ENCODE assay signal across 8 cellular contexts in genomic region chr12:9813821-9814798, GRCh38. TPM values are rescaled to one million over a fixed set of nuclear protein-coding genes. Genes with fewer than 3 reads are reported as not detected.
DNase-seq lines count a peak whose midpoint lies in the region; ATAC-seq, FAIRE-seq and TF ChIP-seq lines count a peak whose summit lies in the region.

No MANE protein-coding gene starts in this region.

- no peak overlapping the region; a peak in 1 of 6 replicates for H3K4me3 ChIP-seq in HepG2 (replicated peaks in 1 of 3; ENCODE audit: insufficient read depth in 1 of 3, low read depth in 2 of 3, low read length in 3 of 3)

- no peak overlapping the region for H3K4me2 ChIP-seq in HepG2 (ENCODE audit: low read depth, low read length)

- H3K27ac ChIP-seq in HepG2 (ENCODE audit: extremely low read length, insufficient read depth, low read length) = no peak overlapping the region

- H3K4me3 Mint-ChIP-seq in chondrocyte (ENCODE audit: unreplicated experiment) = no peak overlapping the region

- H3K4me1 ChIP-seq in HepG2 (ENCODE audit: insufficient read depth, low read length) = no peaks in the 10 kb centered on the region

- H3K9me3 Mint-ChIP-seq in chondrocyte (ENCODE audit: low read depth) = peaks cover 2% of the 10 kb centered on the region

- FAIRE-seq in GM12891 (lab: Jason Lieb, UNC) (peak; percentile 98), HepG2 (lab: Jason Lieb, UNC) (no peak)

- ATAC-seq in HG02610 (IDR thresholded peaks at IDR 0.05; ENCODE audit: unreplicated experiment) (peak; percentile 94), HepG2 (peak; percentile 100)

- BruUV-seq in HepG2 (replicated peaks; lab: Mats Ljungman, UMichigan) = no TSS peak

- H3K79me2 ChIP-seq in HepG2 (ENCODE audit: insufficient read depth, low read length) = no peaks in the 10 kb centered on the region

- 31% methylated on average over 8 of the region's 32 CpGs for WGBS in HepG2 (ENCODE audit: low lambda C conversion rate)

- no peak for TF ChIP-seq POLR2A in GM12891 (IDR thresholded peaks at IDR 0.05; ENCODE audit: low read depth, low read length)
- TF ChIP-seq POLR2A in HepG2 (IDR thresholded peaks at IDR 0.05; ENCODE audit: insufficient read depth in 1 of 2, low read depth in 2 of 2, low read length in 2 of 2) = no peak

- no peak overlapping the region for H3K9ac ChIP-seq in HepG2 (ENCODE audit: insufficient read depth, low read depth, low read length)

- CTCF ChIA-PET in HepG2 (lab: Yijun Ruan, JAX; ENCODE audit: low intra/inter-chr PET ratio, low total read pairs) = interaction anchor here (1.4 to 2.5 kb wide), 2 partner anchors 112 to 326 kb away, joined by 8 to 11 read pairs; no protein-coding TSS in a partner anchor

- peak; percentile 66 for TF ChIP-seq CTCF in chondrocyte (IDR thresholded peaks at IDR 0.05)
- peak; percentile 90 for TF ChIP-seq CTCF in HepG2 (CRISPR knock-in tag; IDR thresholded peaks at IDR 0.05)

- H3K36me3 Mint-ChIP-seq in chondrocyte (ENCODE audit: low read depth) = no peaks in the 10 kb centered on the region

- H2AFZ ChIP-seq in HepG2 (ENCODE audit: low read length) = no peak overlapping the region

- H3K36me3 ChIP-seq in HepG2 (replicated peaks in 1 of 2; ENCODE audit: control insufficient read depth in 1 of 2, insufficient read depth in 2 of 2, low read length in 2 of 2) = no peaks in the 10 kb centered on the region

- intact Hi-C loops in HepG2 (cut with micrococcal nuclease; ENCODE audit: unreplicated experiment) = loop anchor here (5.0 kb wide), 1 partner anchor 328 kb away; no protein-coding TSS in a partner anchor

- peaks cover 2 to 37% of the 10 kb centered on the region in 2 experiments; a peak in 3 of 5 replicates for H3K27me3 ChIP-seq in HepG2 (ENCODE audit: control insufficient read depth in 1 of 2, insufficient read depth in 2 of 2, low read length in 2 of 2)

- TF ChIP-seq EP300 in HepG2 (IDR thresholded peaks at IDR 0.05; ENCODE audit: low read depth in 2 of 2, low read length in 2 of 2) = no peak
- no peak for TF ChIP-seq EP300 in HepG2 (CRISPR knock-in tag; IDR thresholded peaks at IDR 0.05; ENCODE audit: borderline replicate concordance)

- in situ Hi-C loops in HepG2 (cut with HindIII; ENCODE audit: extremely low pct_ligation_motif_present, low pct_unique_long_range_greater_than_20kb) = no loop called here

- peaks cover 7% of the 10 kb centered on the region for H3K27me3 Mint-ChIP-seq in chondrocyte (ENCODE audit: low read depth)

- H3K4me1 Mint-ChIP-seq in chondrocyte (ENCODE audit: low read depth) = no peaks in the 10 kb centered on the region

- no peaks in the 10 kb centered on the region for H3K9me3 ChIP-seq in HepG2 (ENCODE audit: low read length)

- TF ChIP-seq RAD21 in HepG2 (CRISPR knock-in tag; IDR thresholded peaks at IDR 0.05) = peak; percentile 79

- POLR2A ChIA-PET in HepG2 (lab: Yijun Ruan, JAX) = no interaction called here

- DNase-seq in GM12891 (ENCODE audit: insufficient read length, low spot score) (peak; percentile 85), NCI-H1105 treated with DMSO at 0.1 percent for 48 hours (lab: John Stamatoyannopoulos, UW) (peak; percentile 73), chondrocyte (ENCODE audit: low spot score) (peak; percentile 85), HepG2 (ENCODE audit: low spot score) (peak; percentile 9), OCI-M2 (lab: John Stamatoyannopoulos, UW; ENCODE audit: unreplicated experiment) (no peak)
- DNase-seq in activated CD4-positive, alpha-beta T cell treated with anti-CD3 and anti-CD28 coated beads for 1 hour = peak; percentile 89
- peak; percentile 86 to 91 (median 91) for DNase-seq in stimulated activated CD4-positive, alpha-beta T cell treated with anti-CD3 and anti-CD28 coated beads, TNF-alpha, amount 100 ng/mL, for 24 hours (ENCODE audit: low read depth in 3 of 3)

- no peaks in the 10 kb centered on the region for H4K20me1 ChIP-seq in HepG2 (ENCODE audit: insufficient read depth, low read length)

- no peak overlapping the region for H3K27ac Mint-ChIP-seq in chondrocyte (ENCODE audit: unreplicated experiment)

TF ChIP-seq in GM12891, 5 proteins besides CTCF, POLR2A, EP300 and RAD21 (continues in another document):
- TF ChIP-seq PAX5 (IDR thresholded peaks at IDR 0.05; ENCODE audit: insufficient read depth, low read length, severe bottlenecking) = no peak

TF ChIP-seq in HepG2, 621 proteins besides CTCF, POLR2A, EP300 and RAD21 (continues in another document):
- TF ChIP-seq MAFG (CRISPR knock-in tag; IDR thresholded peaks at IDR 0.05) = no peak

RNA-seq across cellular contexts. Expression of gene KLRF1, which starts 13.2 kb away (rescaled TPM):
- not detected for polyA plus RNA-seq in GM12891 (2012; ENCODE audit: low read depth, missing spikeins)
- not detected in 3 replicates for total RNA-seq in chondrocyte
- total RNA-seq in HepG2 (2016; rRNA removed; fragmentation: Illumina TruSeq; extraction: Trizol) = not detected in 2 replicates
- not detected in 2 replicates for total RNA-seq in HepG2 (2016; cell fraction: cytosol; rRNA removed; fragmentation: Illumina TruSeq; extraction: Trizol; ENCODE audit: low read depth)
- not detected in 2 replicates for total RNA-seq in HepG2 (2016; cell fraction: insoluble cytoplasmic fraction; rRNA removed; fragmentation: Illumina TruSeq; extraction: Trizol)
- total RNA-seq in HepG2 (2016; cell fraction: membrane; rRNA removed; fragmentation: Illumina TruSeq; extraction: Trizol) = not detected in 2 replicates
- total RNA-seq in HepG2 (2016; cell fraction: nucleus; rRNA removed; fragmentation: Illumina TruSeq; extraction: Trizol) = not detected in 2 replicates
- polyA plus RNA-seq in HepG2 (2011; rRNA removed) = not detected in 2 replicates
- polyA plus RNA-seq in HepG2 (2011; cell fraction: cytosol; rRNA removed) = not detected in 2 replicates
- polyA plus RNA-seq in HepG2 (2011; cell fraction: nucleus; rRNA removed) = not detected in 2 replicates
- polyA plus RNA-seq in HepG2 (2012) = not detected in 2 replicates
- not detected in 2 replicates for polyA plus RNA-seq in HepG2 (2016; cell fraction: cytosol; fragmentation: Illumina TruSeq; extraction: Trizol; ENCODE audit: low read depth)
- not detected in 2 replicates for polyA plus RNA-seq in HepG2 (2016; cell fraction: insoluble cytoplasmic fraction; fragmentation: Illumina TruSeq; extraction: Trizol; ENCODE audit: low read depth)
- polyA plus RNA-seq in HepG2 (2016; cell fraction: membrane; fragmentation: Illumina TruSeq; extraction: Trizol; ENCODE audit: low read depth) = not detected in 2 replicates
- polyA plus RNA-seq in HepG2 (2016; cell fraction: nucleus; fragmentation: Illumina TruSeq; extraction: Trizol; ENCODE audit: insufficient read depth, low read depth) = not detected in 2 replicates
- polyA minus RNA-seq in HepG2 (2011; rRNA and poly(A)+ RNA removed; ENCODE audit: low replicate concordance) = not detected in 2 replicates
- polyA minus RNA-seq in HepG2 (2011; cell fraction: cytosol; rRNA and poly(A)+ RNA removed) = not detected in 2 replicates
- polyA minus RNA-seq in HepG2 (2011; cell fraction: nucleus; rRNA and poly(A)+ RNA removed) = not detected in 2 replicates

RNA-seq across cellular contexts. Expression of gene CD69, which starts 53.4 kb away (rescaled TPM):
- polyA plus RNA-seq in GM12891 (2012; ENCODE audit: low read depth, missing spikeins) = 23.7 TPM
- total RNA-seq in chondrocyte (not detected in 3 replicates), HepG2 (2016; rRNA removed; fragmentation: Illumina TruSeq; extraction: Trizol) (not detected in 2 replicates)
- total RNA-seq in HepG2 (2016; cell fraction: cytosol; rRNA removed; fragmentation: Illumina TruSeq; extraction: Trizol; ENCODE audit: low read depth) = not detected in 2 replicates
- not detected in 2 replicates for total RNA-seq in HepG2 (2016; cell fraction: insoluble cytoplasmic fraction; rRNA removed; fragmentation: Illumina TruSeq; extraction: Trizol)
- not detected in 2 replicates for total RNA-seq in HepG2 (2016; cell fraction: membrane; rRNA removed; fragmentation: Illumina TruSeq; extraction: Trizol)
- total RNA-seq in HepG2 (2016; cell fraction: nucleus; rRNA removed; fragmentation: Illumina TruSeq; extraction: Trizol) = not detected in 2 replicates
- not detected in 2 replicates for polyA plus RNA-seq in HepG2 (2011; rRNA removed)
- polyA plus RNA-seq in HepG2 (2011; cell fraction: cytosol; rRNA removed) = not detected in 2 replicates
- polyA plus RNA-seq in HepG2 (2011; cell fraction: nucleus; rRNA removed) = not detected in 2 replicates
- not detected in 2 replicates for polyA plus RNA-seq in HepG2 (2012)
- not detected in 2 replicates for polyA plus RNA-seq in HepG2 (2016; cell fraction: cytosol; fragmentation: Illumina TruSeq; extraction: Trizol; ENCODE audit: low read depth)
- not detected in 2 replicates for polyA plus RNA-seq in HepG2 (2016; cell fraction: insoluble cytoplasmic fraction; fragmentation: Illumina TruSeq; extraction: Trizol; ENCODE audit: low read depth)
- not detected in 2 replicates for polyA plus RNA-seq in HepG2 (2016; cell fraction: membrane; fragmentation: Illumina TruSeq; extraction: Trizol; ENCODE audit: low read depth)
- polyA plus RNA-seq in HepG2 (2016; cell fraction: nucleus; fragmentation: Illumina TruSeq; extraction: Trizol; ENCODE audit: insufficient read depth, low read depth) = not detected in 2 replicates
- polyA minus RNA-seq in HepG2 (2011; rRNA and poly(A)+ RNA removed; ENCODE audit: low replicate concordance) = not detected in 2 replicates
- polyA minus RNA-seq in HepG2 (2011; cell fraction: cytosol; rRNA and poly(A)+ RNA removed) = not detected in 2 replicates
- polyA minus RNA-seq in HepG2 (2011; cell fraction: nucleus; rRNA and poly(A)+ RNA removed) = not detected in 2 replicates

RNA-seq across cellular contexts. Expression of gene CLEC2B, which starts 55.0 kb away (rescaled TPM):
- 2.3 TPM for polyA plus RNA-seq in GM12891 (2012; ENCODE audit: low read depth, missing spikeins)
- not detected in 3 replicates for total RNA-seq in chondrocyte
- total RNA-seq in HepG2 (2016; rRNA removed; fragmentation: Illumina TruSeq; extraction: Trizol) = not detected in 2 replicates
- not detected in 2 replicates for total RNA-seq in HepG2 (2016; cell fraction: cytosol; rRNA removed; fragmentation: Illumina TruSeq; extraction: Trizol; ENCODE audit: low read depth)
- not detected in 2 replicates for total RNA-seq in HepG2 (2016; cell fraction: insoluble cytoplasmic fraction; rRNA removed; fragmentation: Illumina TruSeq; extraction: Trizol)
- not detected in 2 replicates for total RNA-seq in HepG2 (2016; cell fraction: membrane; rRNA removed; fragmentation: Illumina TruSeq; extraction: Trizol)
- not detected in 2 replicates for total RNA-seq in HepG2 (2016; cell fraction: nucleus; rRNA removed; fragmentation: Illumina TruSeq; extraction: Trizol)
- not detected in 2 replicates for polyA plus RNA-seq in HepG2 (2011; rRNA removed)
- not detected in 2 replicates for polyA plus RNA-seq in HepG2 (2011; cell fraction: cytosol; rRNA removed)
- not detected in 2 replicates for polyA plus RNA-seq in HepG2 (2011; cell fraction: nucleus; rRNA removed)
- not detected in 2 replicates for polyA plus RNA-seq in HepG2 (2012)
- not detected in 2 replicates for polyA plus RNA-seq in HepG2 (2016; cell fraction: cytosol; fragmentation: Illumina TruSeq; extraction: Trizol; ENCODE audit: low read depth)
- not detected in 2 replicates for polyA plus RNA-seq in HepG2 (2016; cell fraction: insoluble cytoplasmic fraction; fragmentation: Illumina TruSeq; extraction: Trizol; ENCODE audit: low read depth)
- polyA plus RNA-seq in HepG2 (2016; cell fraction: membrane; fragmentation: Illumina TruSeq; extraction: Trizol; ENCODE audit: low read depth) = not detected in 2 replicates
- polyA plus RNA-seq in HepG2 (2016; cell fraction: nucleus; fragmentation: Illumina TruSeq; extraction: Trizol; ENCODE audit: insufficient read depth, low read depth) = not detected in 2 replicates
- 0.80 TPM in 1 of 2 replicates, not detected in the other for polyA minus RNA-seq in HepG2 (2011; rRNA and poly(A)+ RNA removed; ENCODE audit: low replicate concordance)
- polyA minus RNA-seq in HepG2 (2011; cell fraction: cytosol; rRNA and poly(A)+ RNA removed) = not detected in 2 replicates
- polyA minus RNA-seq in HepG2 (2011; cell fraction: nucleus; rRNA and poly(A)+ RNA removed) = not detected in 2 replicates
